Comparison of ENCODE assay signal across 1 cellular context in the genomic region with DNA sequence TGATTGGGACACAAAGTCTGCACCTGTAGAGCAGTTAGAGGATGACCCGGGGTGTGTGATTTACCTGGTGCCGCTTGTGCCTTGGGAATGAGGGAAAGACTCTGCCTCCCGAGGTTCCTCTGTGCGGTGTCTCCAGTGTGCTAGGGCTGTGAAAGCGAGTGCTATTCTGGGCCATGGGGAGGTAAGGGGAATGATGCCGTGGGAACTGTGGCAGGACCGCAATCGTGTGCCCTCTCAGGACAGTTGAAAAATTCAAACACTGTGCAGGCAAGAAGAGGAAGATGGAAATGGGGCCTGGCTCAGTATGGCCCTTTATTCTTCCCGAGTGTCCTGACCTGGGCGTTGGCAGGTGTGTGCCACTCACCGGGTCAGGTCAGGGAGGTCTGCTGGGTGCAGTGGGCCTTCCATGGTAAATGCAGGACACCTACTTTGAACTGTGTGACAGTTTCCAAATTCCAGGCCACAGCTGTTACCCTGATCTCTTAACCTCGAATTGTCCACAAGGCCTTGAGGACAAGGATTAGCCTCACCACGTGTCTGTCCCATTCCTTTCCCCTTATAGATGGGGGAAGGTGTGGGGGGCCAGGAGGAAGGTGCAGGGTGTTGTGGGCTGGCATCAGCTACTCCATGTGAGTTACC.
TF ChIP-seq lines count a peak whose summit lies in the region.

No MANE protein-coding gene starts in this region.

TF ChIP-seq in H1, 55 proteins besides CTCF, POLR2A, EP300 and RAD21:
- TF ChIP-seq, protein P1, sequence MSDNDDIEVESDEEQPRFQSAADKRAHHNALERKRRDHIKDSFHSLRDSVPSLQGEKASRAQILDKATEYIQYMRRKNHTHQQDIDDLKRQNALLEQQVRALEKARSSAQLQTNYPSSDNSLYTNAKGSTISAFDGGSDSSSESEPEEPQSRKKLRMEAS (IDR thresholded peaks at IDR 0.05): no peak
- no peak for TF ChIP-seq RXRA (IDR thresholded peaks at IDR 0.05; ENCODE audit: insufficient read depth, low read depth, low read length)
- no peak for TF ChIP-seq RFX5 (IDR thresholded peaks at IDR 0.05; ENCODE audit: borderline replicate concordance, low read depth, low read length)
- no peak for TF ChIP-seq ASH2L (IDR thresholded peaks at IDR 0.05; ENCODE audit: low read length)
- no peak for TF ChIP-seq TEAD4 (IDR thresholded peaks at IDR 0.05; ENCODE audit: low read depth, low read length)
- no peak for TF ChIP-seq CREB1 (IDR thresholded peaks at IDR 0.05)
- no peak for TF ChIP-seq ZNF274 (IDR thresholded peaks at IDR 0.05; ENCODE audit: borderline replicate concordance, extremely low read depth, low read length)
- TF ChIP-seq BRCA1 (IDR thresholded peaks at IDR 0.05; ENCODE audit: low read depth, low read length): no peak
- no peak for TF ChIP-seq SIX5 (IDR thresholded peaks at IDR 0.05; ENCODE audit: low read depth, low read length)
- no peak for TF ChIP-seq NANOG (IDR thresholded peaks at IDR 0.05; ENCODE audit: insufficient read depth, low read depth, low read length, poor library complexity, severe bottlenecking)
- no peak for TF ChIP-seq JUN (IDR thresholded peaks at IDR 0.05; ENCODE audit: low read depth, low read length)
- TF ChIP-seq JUND (IDR thresholded peaks at IDR 0.05; ENCODE audit: low read length): no peak
- no peak for TF ChIP-seq CEBPB (IDR thresholded peaks at IDR 0.05; ENCODE audit: low read depth, low read length)
- TF ChIP-seq, protein P2, sequence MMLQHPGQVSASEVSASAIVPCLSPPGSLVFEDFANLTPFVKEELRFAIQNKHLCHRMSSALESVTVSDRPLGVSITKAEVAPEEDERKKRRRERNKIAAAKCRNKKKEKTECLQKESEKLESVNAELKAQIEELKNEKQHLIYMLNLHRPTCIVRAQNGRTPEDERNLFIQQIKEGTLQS (IDR thresholded peaks at IDR 0.05; ENCODE audit: insufficient read depth, low read depth, low read length): no peak
